Comparison of ENCODE assay signal across 26 cellular contexts in the genomic region with DNA sequence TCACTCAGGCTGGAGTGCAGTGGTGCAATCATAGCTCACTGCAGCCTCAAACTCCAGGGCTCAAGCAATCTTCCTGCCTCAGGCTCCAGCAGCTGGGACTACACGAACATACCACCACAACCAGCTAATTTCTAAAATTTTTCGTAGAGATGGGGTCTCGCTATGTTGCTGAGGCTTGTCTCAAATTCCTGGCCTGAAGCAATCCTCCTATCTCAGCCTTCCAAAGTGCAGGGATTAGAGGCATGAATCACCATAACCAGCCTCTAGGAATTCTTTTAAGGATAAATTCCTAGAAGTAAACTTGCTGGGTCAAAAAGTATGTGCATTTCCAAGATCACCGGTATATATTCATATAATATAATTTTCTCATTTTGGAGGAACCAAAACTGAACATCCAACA. TPM values are rescaled to one million over a fixed set of nuclear protein-coding genes. Genes with fewer than 3 reads are reported as not detected.
"Had no signal": no experiment of that assay in that cellular context is flagged by ENCODE, and none has a peak within 500 bp of the region (broad histone marks: within the 10 kb centered on the region; RNA-seq: fewer than 3 reads in every experiment).

No MANE protein-coding gene starts in this region.

- H3K4me1 ChIP-seq: Peyer's patch had no signal

- H3K9me3 ChIP-seq: Peyer's patch had no signal

- H3K27me3 ChIP-seq: Peyer's patch had no signal

- H3K4me1 Mint-ChIP-seq: activated B cell treated with CpG ODN at 0.5 μM for 24 hours; activated CD4-positive, alpha-beta memory T cell treated with anti-CD3 and anti-CD28 coated beads, Interleukin-2, amount 10 ng/mL, durations not matched to agents 7 days and 5 days; activated T-helper 17 cell treated with anti-CD3 and anti-CD28 coated beads, Interleukin-2, amount 50 U/mL, for 72 hours; IgD-negative memory B cell; T-cell had no signal

- DNase-seq: activated B cell treated with CpG ODN at 0.5 μM for 24 hours; activated CD4-positive, alpha-beta memory T cell treated with anti-CD3 and anti-CD28 coated beads, Interleukin-2, amount 10 ng/mL, durations not matched to agents 7 days and 5 days; activated CD4-positive, alpha-beta T cell treated with anti-CD3 and anti-CD28 coated beads, Interleukin-2, amount 50 U/mL, for 1 hour; activated gamma-delta T cell; activated naive CD4-positive, alpha-beta T cell treated with anti-CD3 and anti-CD28 coated beads for 36 hours; activated T-cell treated with anti-CD3 and anti-CD28 coated beads for 4 hours; activated T-cell treated with anti-CD3 and anti-CD28 coated beads, Interleukin-2, amount 50 U/mL, for 48 hours; KG1; NCI-H1048; NCI-H1417; NCI-H2029; NCI-H2107; NCI-H2171 treated with DMSO at 0.1 percent for 48 hours; NCI-H345; NCI-H524; Peyer's patch; SIG-M5; T-cell; T-helper 2 cell; T1000 had no signal

- H3K4me3 Mint-ChIP-seq: activated B cell treated with CpG ODN at 0.5 μM for 24 hours; activated CD4-positive, alpha-beta memory T cell treated with anti-CD3 and anti-CD28 coated beads, Interleukin-2, amount 10 ng/mL, durations not matched to agents 7 days and 5 days; activated naive CD4-positive, alpha-beta T cell treated with anti-CD3 and anti-CD28 coated beads for 36 hours; activated naive CD8-positive, alpha-beta T cell; activated T-helper 17 cell treated with anti-CD3 and anti-CD28 coated beads, Interleukin-2, amount 50 U/mL, for 72 hours; IgD-negative memory B cell; T-cell had no signal

- H3K27me3 Mint-ChIP-seq: activated CD4-positive, alpha-beta memory T cell treated with anti-CD3 and anti-CD28 coated beads, Interleukin-2, amount 10 ng/mL, durations not matched to agents 7 days and 5 days had no signal

- H3K36me3 ChIP-seq: Peyer's patch had no signal

- ATAC-seq: activated T-helper 17 cell treated with anti-CD3 and anti-CD28 coated beads, Interleukin-2, amount 50 U/mL, for 72 hours; T-cell had no signal

- H3K36me3 Mint-ChIP-seq: IgD-negative memory B cell, T-cell had no signal

- H3K9me3 Mint-ChIP-seq: activated B cell treated with CpG ODN at 0.5 μM for 24 hours; activated CD4-positive, alpha-beta memory T cell treated with anti-CD3 and anti-CD28 coated beads, Interleukin-2, amount 10 ng/mL, durations not matched to agents 7 days and 5 days; activated T-helper 17 cell treated with anti-CD3 and anti-CD28 coated beads, Interleukin-2, amount 50 U/mL, for 72 hours had no signal

- H3K4me3 ChIP-seq: Peyer's patch, SK-N-MC had no signal

- H3K27ac Mint-ChIP-seq: activated B cell treated with CpG ODN at 0.5 μM for 24 hours; activated CD4-positive, alpha-beta memory T cell treated with anti-CD3 and anti-CD28 coated beads, Interleukin-2, amount 10 ng/mL, durations not matched to agents 7 days and 5 days; activated naive CD4-positive, alpha-beta T cell treated with anti-CD3 and anti-CD28 coated beads for 36 hours; activated naive CD8-positive, alpha-beta T cell; activated T-helper 17 cell treated with anti-CD3 and anti-CD28 coated beads, Interleukin-2, amount 50 U/mL, for 72 hours; IgD-negative memory B cell; T-cell had no signal

- H3K27ac ChIP-seq: Peyer's patch, SK-N-MC had no signal

- FAIRE-seq: TTC549 had no signal

RNA-seq across cellular contexts. Expression of a gene that starts 17.6 kb away (rescaled TPM):
- total RNA-seq: LHCN-M2 had no signal
- polyA plus RNA-seq: IgD-negative memory B cell had no signal
